29 cellular contexts compared by ENCODE assay signal in the genomic region with DNA sequence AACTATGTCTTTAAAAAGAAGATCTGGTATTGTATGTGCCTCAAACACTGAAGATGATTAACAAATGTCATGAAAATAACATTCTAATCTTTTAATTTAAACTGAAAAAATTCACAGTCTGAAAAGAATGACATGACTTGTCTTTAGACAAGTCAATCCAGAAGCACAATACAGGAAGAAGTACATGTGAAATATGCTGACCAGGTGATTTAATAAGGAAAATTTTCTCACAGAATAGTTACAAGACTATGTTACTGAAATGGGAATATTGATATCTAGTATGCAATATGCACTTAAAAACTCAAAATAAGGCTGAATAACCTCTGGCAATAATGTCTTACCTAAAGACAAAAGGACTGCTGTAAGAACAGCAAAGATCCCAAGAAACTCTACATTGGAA.
"Had no signal": no experiment of that assay in that cellular context is flagged by ENCODE, and none has a peak within 500 bp of the region (broad histone marks: within the 10 kb centered on the region; RNA-seq: fewer than 3 reads in every experiment).

No MANE protein-coding gene starts in this region.

- H3K36me3 ChIP-seq: neural progenitor cell, ovary, spleen, thoracic aorta, thyroid gland, tibial nerve, upper lobe of left lung, vagina had no signal

- H3K27me3 ChIP-seq: neural progenitor cell, ovary, spleen, thyroid gland, tibial nerve, upper lobe of left lung, vagina had no signal

- H3K27ac ChIP-seq: neural progenitor cell, ovary, parathyroid adenoma, psoas muscle, skin epidermis, spleen, thoracic aorta, thyroid gland, upper lobe of left lung, vagina had no signal

- DNase-seq: natural killer cell; occipital lobe; ovary; posterior cingulate gyrus; psoas muscle; right cardiac atrium; spleen; stimulated activated CD4-positive, alpha-beta T cell treated with anti-CD3 and anti-CD28 coated beads, Interleukin-12 subunit alpha, Interleukin-12 subunit beta, amount 100 ng/mL, for 4 hours; stimulated activated CD4-positive, alpha-beta T cell treated with anti-CD3 and anti-CD28 coated beads, Interleukin-1b, Interleukin-23, amount 100 ng/mL, for 48 hours; stimulated activated CD4-positive, alpha-beta T cell treated with anti-CD3 and anti-CD28 coated beads, Interleukin-4, amount 100 ng/mL, for 1 hour; stimulated activated CD4-positive, alpha-beta T cell treated with anti-CD3 and anti-CD28 coated beads, Interleukin-4, amount 100 ng/mL, for 4 hours; stimulated activated CD8-positive, alpha-beta memory T cell treated with anti-CD3 and anti-CD28 coated beads, Interleukin-4, amount 100 ng/mL, for 48 hours; stimulated activated naive CD4-positive, alpha-beta T cell; stimulated activated naive CD8-positive, alpha-beta T cell treated with anti-CD3 and anti-CD28 coated beads, Interleukin-15, amount 100 ng/mL, for 72 hours; stimulated activated naive CD8-positive, alpha-beta T cell treated with anti-CD3 and anti-CD28 coated beads, Interleukin-15, Interleukin-2, amounts not matched to agents 100 U/mL and 50 U/mL, for 24 hours; substantia nigra; thyroid gland; trophoblast cell; upper lobe of left lung had no signal

- H3K4me1 ChIP-seq: neural progenitor cell, thyroid gland had no signal

- H3K4me2 ChIP-seq: neural progenitor cell, smooth muscle cell had no signal

- H2AFZ ChIP-seq: neural progenitor cell, parathyroid adenoma had no signal

- FAIRE-seq: urothelium cell line had no signal

- H3K9ac ChIP-seq: neural progenitor cell, parathyroid adenoma had no signal

- ATAC-seq: natural killer cell; psoas muscle; right cardiac atrium; sciatic nerve; stimulated activated memory B cell treated with anti-CD40 and anti-IgM and Interleukin-4, amounts not matched to agents 10 μg/mL and 1 μg/mL and 100 μg/mL, for 72 hours; stimulated activated naive CD8-positive, alpha-beta T cell treated with anti-CD3 and anti-CD28 coated beads, Interleukin-15, amount 100 ng/mL, for 72 hours; stimulated activated naive CD8-positive, alpha-beta T cell treated with anti-CD3 and anti-CD28 coated beads, Interleukin-15, Interleukin-2, amounts not matched to agents 100 U/mL and 50 U/mL, for 24 hours had no signal

- H3K9me3 ChIP-seq: ovary, thoracic aorta, thyroid gland, upper lobe of left lung, vagina had no signal

- H3K4me3 ChIP-seq: neural progenitor cell, ovary, psoas muscle, skin epidermis, smooth muscle cell, spleen, thoracic aorta, thyroid gland, tibial nerve, upper lobe of left lung, vagina had no signal
